Comparison of ENCODE assay signal across 17 cellular contexts in the genomic region with DNA sequence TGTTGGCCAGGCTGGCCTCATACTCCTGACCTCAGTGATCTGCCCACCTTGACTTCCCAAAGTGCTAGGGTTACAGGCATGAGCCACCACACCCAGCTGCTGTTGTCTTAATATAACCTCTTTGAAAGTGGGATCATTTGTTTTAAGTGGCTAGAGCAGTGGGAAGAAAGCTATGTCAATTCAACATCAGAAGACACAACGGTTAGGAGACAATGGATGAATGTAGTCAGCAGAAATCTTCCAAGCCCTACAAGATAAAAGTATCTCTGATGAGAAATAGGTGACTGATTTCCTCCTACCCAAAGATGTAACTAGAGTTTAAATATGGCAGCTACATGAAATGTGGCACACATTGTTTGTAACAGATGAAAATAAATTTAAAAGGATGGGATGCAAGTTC. TPM values are rescaled to one million over a fixed set of nuclear protein-coding genes. Genes with fewer than 3 reads are reported as not detected.
DNase-seq lines count a peak whose midpoint lies in the region; ATAC-seq and TF ChIP-seq lines count a peak whose summit lies in the region.
"Had no signal": no experiment of that assay in that cellular context is flagged by ENCODE, and none has a peak within 500 bp of the region (broad histone marks: within the 10 kb centered on the region; RNA-seq: fewer than 3 reads in every experiment).

No MANE protein-coding gene starts in this region.

- no peaks in the 10 kb centered on the region for H3K27me3 Mint-ChIP-seq in activated CD4-positive, alpha-beta memory T cell treated with anti-CD3 and anti-CD28 coated beads, Interleukin-2, amount 10 ng/mL, durations not matched to agents 7 days and 5 days
- no peaks in the 10 kb centered on the region for H3K27me3 Mint-ChIP-seq in activated CD4-positive, alpha-beta memory T cell treated with anti-CD3 and anti-CD28 coated beads for 36 hours
- no peaks in the 10 kb centered on the region for H3K27me3 Mint-ChIP-seq in natural killer cell (ENCODE audit: low read depth in 2 of 2)
- H3K27me3 Mint-ChIP-seq: CD8-positive, alpha-beta memory T cell had no signal

- peak overlapping the region; percentile 24 for H3K27ac ChIP-seq in epithelial cell of prostate
- H3K27ac ChIP-seq in PC-9, result no peak overlapping the region
- H3K27ac ChIP-seq: BLaER1, GM23248 had no signal

- DNase-seq in activated CD4-positive, alpha-beta memory T cell treated with anti-CD3 and anti-CD28 coated beads, Interleukin-2, amount 10 ng/mL, durations not matched to agents 7 days and 5 days, result no peak
- DNase-seq in activated CD4-positive, alpha-beta memory T cell treated with anti-CD3 and anti-CD28 coated beads for 36 hours, result no peak
- DNase-seq in Jurkat, Clone E6-1 (ENCODE audit: low read depth, low spot score), result peak; percentile 86
- DNase-seq in epithelial cell of prostate (ENCODE audit: low read depth, low spot score) (no peak), natural killer cell (no peak), PC-9 (no peak), SIG-M5 treated with dmso at 0.1 percent for 504 hours (lab: John Stamatoyannopoulos, UW; ENCODE audit: unreplicated experiment) (no peak)
- DNase-seq: 8988T; AML-193; Caco-2; CD8-positive, alpha-beta memory T cell; DMS53; GF-D8; GM23248 had no signal

- H3K4me1 ChIP-seq in PC-9 (replicated peaks; ENCODE audit: insufficient read depth), result peaks cover 16% of the 10 kb centered on the region
- H3K4me1 ChIP-seq: BLaER1 had no signal

- peaks cover 31% of the 10 kb centered on the region for H3K4me1 Mint-ChIP-seq in activated CD4-positive, alpha-beta memory T cell treated with anti-CD3 and anti-CD28 coated beads, Interleukin-2, amount 10 ng/mL, durations not matched to agents 7 days and 5 days
- H3K4me1 Mint-ChIP-seq in activated CD4-positive, alpha-beta memory T cell treated with anti-CD3 and anti-CD28 coated beads for 36 hours (ENCODE audit: low read depth), result peaks cover 13% of the 10 kb centered on the region
- H3K4me1 Mint-ChIP-seq in natural killer cell, result peaks cover 13% of the 10 kb centered on the region in 2 donors
- H3K4me1 Mint-ChIP-seq: CD8-positive, alpha-beta memory T cell had no signal

- peak overlapping the region; percentile 3; the same call in 1 of the 2 replicates for H3K4me3 ChIP-seq in Jurkat, Clone E6-1 (ENCODE audit: low read length)
- H3K4me3 ChIP-seq in PC-9, result no peak overlapping the region
- H3K4me3 ChIP-seq: BLaER1, GM23248 had no signal

- no peak for TF ChIP-seq CTCF in natural killer cell (IDR thresholded peaks at IDR 0.05)
- TF ChIP-seq CTCF in PC-9 (conservative IDR thresholded peaks at IDR 0.05), result no peak

- peak in 1 of 3 donors; percentile 22 for ATAC-seq in natural killer cell
- ATAC-seq in GM21576 (IDR thresholded peaks at IDR 0.05; ENCODE audit: unreplicated experiment), result no peak
- ATAC-seq: HCT116 had no signal

- H3K9me3 Mint-ChIP-seq in activated CD4-positive, alpha-beta memory T cell treated with anti-CD3 and anti-CD28 coated beads, Interleukin-2, amount 10 ng/mL, durations not matched to agents 7 days and 5 days, result peaks cover 13% of the 10 kb centered on the region
- peaks cover 22% of the 10 kb centered on the region for H3K9me3 Mint-ChIP-seq in activated CD4-positive, alpha-beta memory T cell treated with anti-CD3 and anti-CD28 coated beads for 36 hours
- no peaks in the 10 kb centered on the region for H3K9me3 Mint-ChIP-seq in natural killer cell

- H3K9me2 ChIP-seq in PC-9 (ENCODE audit: insufficient read depth), result no peaks in the 10 kb centered on the region

- peaks cover 29% of the 10 kb centered on the region for H3K36me3 ChIP-seq in PC-9 (ENCODE audit: low read depth)

- H2AFZ ChIP-seq in PC-9, result no peak overlapping the region
- H2AFZ ChIP-seq: GM23248 had no signal

- H3K27me3 ChIP-seq in PC-9 (ENCODE audit: insufficient read depth, low read depth), result no peaks in the 10 kb centered on the region
- H3K27me3 ChIP-seq: BLaER1 had no signal

- H3K4me3 Mint-ChIP-seq in activated CD4-positive, alpha-beta memory T cell treated with anti-CD3 and anti-CD28 coated beads, Interleukin-2, amount 10 ng/mL, durations not matched to agents 7 days and 5 days, result no peak overlapping the region
- no peak overlapping the region for H3K4me3 Mint-ChIP-seq in activated CD4-positive, alpha-beta memory T cell treated with anti-CD3 and anti-CD28 coated beads for 36 hours
- peak overlapping the region; percentile 14 for H3K4me3 Mint-ChIP-seq in natural killer cell
- H3K4me3 Mint-ChIP-seq: CD8-positive, alpha-beta memory T cell had no signal

- POLR2A ChIA-PET in activated CD4-positive, alpha-beta memory T cell treated with anti-CD3 and anti-CD28 coated beads, Interleukin-2, amount 10 ng/mL, durations not matched to agents 7 days and 5 days (lab: Charles Lee), result no interaction called here
- POLR2A ChIA-PET in activated CD4-positive, alpha-beta memory T cell treated with anti-CD3 and anti-CD28 coated beads for 36 hours (lab: Charles Lee), result interaction anchor here (1.4 kb wide), 1 partner anchor 20 kb away, joined by 4 read pairs; the partner anchor contains the start of gene TRIM25
- POLR2A ChIA-PET in PC-9 (lab: Charles Lee; ENCODE audit: unreplicated experiment), result no interaction called here

- H3K36me3 Mint-ChIP-seq in activated CD4-positive, alpha-beta memory T cell treated with anti-CD3 and anti-CD28 coated beads, Interleukin-2, amount 10 ng/mL, durations not matched to agents 7 days and 5 days (ENCODE audit: low read depth), result peaks cover 57% of the 10 kb centered on the region
- peaks cover 45% of the 10 kb centered on the region for H3K36me3 Mint-ChIP-seq in activated CD4-positive, alpha-beta memory T cell treated with anti-CD3 and anti-CD28 coated beads for 36 hours
- H3K36me3 Mint-ChIP-seq in natural killer cell, result peaks cover 18% of the 10 kb centered on the region

- H3K27ac Mint-ChIP-seq in activated CD4-positive, alpha-beta memory T cell treated with anti-CD3 and anti-CD28 coated beads, Interleukin-2, amount 10 ng/mL, durations not matched to agents 7 days and 5 days, result peak overlapping the region; percentile 44
- no peak overlapping the region for H3K27ac Mint-ChIP-seq in activated CD4-positive, alpha-beta memory T cell treated with anti-CD3 and anti-CD28 coated beads for 36 hours
- H3K27ac Mint-ChIP-seq in natural killer cell, result peak overlapping the region; percentile 46 to 50

- CTCF ChIA-PET in activated CD4-positive, alpha-beta memory T cell treated with anti-CD3 and anti-CD28 coated beads, Interleukin-2, amount 10 ng/mL, durations not matched to agents 7 days and 5 days (lab: Charles Lee), result no interaction called here
- CTCF ChIA-PET in activated CD4-positive, alpha-beta memory T cell treated with anti-CD3 and anti-CD28 coated beads for 36 hours (lab: Charles Lee), result no interaction called here
- CTCF ChIA-PET in PC-9 (lab: Charles Lee), result no interaction called here

- H3F3A ChIP-seq in PC-9 (ENCODE audit: insufficient read depth, low read depth), result peaks cover 13% of the 10 kb centered on the region; the same call in 1 of the 2 replicates

- H4K20me1 ChIP-seq in PC-9 (ENCODE audit: insufficient read depth), result no peaks in the 10 kb centered on the region
- H4K20me1 ChIP-seq: BLaER1 had no signal

- no peaks in the 10 kb centered on the region for H3K79me2 ChIP-seq in PC-9 (ENCODE audit: low read depth)

- BruUV-seq in PC-9 (replicated peaks; lab: Mats Ljungman, UMichigan), result no TSS peak

- peaks cover 32% of the 10 kb centered on the region for H3K9me3 ChIP-seq in PC-9 (ENCODE audit: insufficient read depth, low read depth)

- intact Hi-C loops in activated CD4-positive, alpha-beta memory T cell treated with anti-CD3 and anti-CD28 coated beads for 36 hours (cut with micrococcal nuclease), result no loop called here
- intact Hi-C loops in natural killer cell (cut with micrococcal nuclease) (no loop called here), PC-9 (cut with micrococcal nuclease; ENCODE audit: unreplicated experiment) (no loop called here)

- H3K4me2 ChIP-seq in PC-9, result no peak overlapping the region
- H3K4me2 ChIP-seq: BLaER1 had no signal

RNA-seq across cellular contexts. Expression of gene TRIM25, which starts 20.0 kb away (rescaled TPM):
- total RNA-seq in activated CD4-positive, alpha-beta memory T cell treated with anti-CD3 and anti-CD28 coated beads, Interleukin-2, amount 10 ng/mL, durations not matched to agents 7 days and 5 days, result 100 to 1,000 TPM; 180 to 181 TPM
- 100 to 1,000 TPM; 106 to 126 TPM for total RNA-seq in activated CD4-positive, alpha-beta memory T cell treated with anti-CD3 and anti-CD28 coated beads for 36 hours
- polyA plus RNA-seq in Jurkat, Clone E6-1 (2012; ENCODE audit: insufficient read depth, insufficient read length), result 30.2 TPM
- total RNA-seq in natural killer cell (100 to 1,000 TPM in 1 of 3 donors, 10 to 100 TPM in 2; 50.4 to 100 (median 74.5) TPM), PC-9 (2021) (63.8 and 92.8 TPM in 2 replicates)

RNA-seq across cellular contexts. Expression of gene COIL, which starts 27.0 kb away (rescaled TPM):
- 10 to 100 TPM; 16.2 to 17.2 TPM for total RNA-seq in activated CD4-positive, alpha-beta memory T cell treated with anti-CD3 and anti-CD28 coated beads, Interleukin-2, amount 10 ng/mL, durations not matched to agents 7 days and 5 days
- 10 to 100 TPM; 16.9 TPM for total RNA-seq in activated CD4-positive, alpha-beta memory T cell treated with anti-CD3 and anti-CD28 coated beads for 36 hours
- polyA plus RNA-seq in Jurkat, Clone E6-1 (2012; ENCODE audit: insufficient read depth, insufficient read length), result 24.6 TPM
- total RNA-seq in natural killer cell, result 10 to 100 TPM; 18.6 to 23.8 (median 20.6) TPM
- total RNA-seq in PC-9 (2021), result 14.0 and 19.0 TPM in 2 replicates

RNA-seq across cellular contexts. Expression of gene SCPEP1, which starts 44.1 kb away (rescaled TPM):
- total RNA-seq in activated CD4-positive, alpha-beta memory T cell treated with anti-CD3 and anti-CD28 coated beads, Interleukin-2, amount 10 ng/mL, durations not matched to agents 7 days and 5 days, result 10 to 100 TPM; 25.0 to 27.1 TPM
- total RNA-seq in activated CD4-positive, alpha-beta memory T cell treated with anti-CD3 and anti-CD28 coated beads for 36 hours, result 10 to 100 TPM; 17.9 to 24.9 TPM
- polyA plus RNA-seq in Jurkat, Clone E6-1 (2012; ENCODE audit: insufficient read depth, insufficient read length), result 24.0 TPM
- total RNA-seq in natural killer cell (10 to 100 TPM; 28.7 to 37.2 (median 35.3) TPM), PC-9 (2021) (17.4 and 19.4 TPM in 2 replicates)
